Comparison of ENCODE assay signal across 8 cellular contexts in the genomic region with DNA sequence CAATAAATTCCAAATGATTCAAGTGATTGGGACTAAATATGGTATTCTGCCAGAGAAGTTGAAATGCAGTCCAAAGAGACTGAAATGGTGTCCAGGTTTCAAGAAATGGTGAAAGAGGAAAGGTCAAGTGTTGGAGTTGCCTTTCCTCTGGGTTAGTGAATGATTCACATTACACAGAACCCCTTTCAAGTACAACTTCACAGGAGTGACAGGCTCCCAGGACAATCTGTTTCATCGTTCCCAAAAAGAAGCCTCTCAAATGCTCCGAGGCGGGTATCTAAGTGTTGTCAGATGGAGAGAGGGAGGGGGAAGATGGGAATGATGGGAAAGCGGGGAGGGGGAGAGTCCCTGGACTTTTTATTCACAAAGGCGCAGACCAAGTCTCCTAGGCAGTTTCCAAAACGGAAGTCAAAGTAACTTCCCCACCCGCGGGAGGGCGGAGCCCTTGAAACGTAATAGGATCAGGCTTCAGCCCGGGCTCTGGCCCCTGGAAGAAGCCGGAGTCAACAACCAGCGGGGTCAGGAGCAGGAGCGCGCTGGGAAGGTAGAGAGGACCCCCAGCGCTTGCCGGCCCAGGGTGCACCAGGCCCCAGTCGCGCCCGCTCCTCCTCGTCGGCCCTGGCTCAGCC. TPM values are rescaled to one million over a fixed set of nuclear protein-coding genes. Genes with fewer than 3 reads are reported as not detected.
A peak's percentile ranks its signal among the peaks of the same experiment; 100 is the strongest.
DNase-seq lines count a peak whose midpoint lies in the region; ATAC-seq lines count a peak whose summit lies in the region.

No MANE protein-coding gene starts in this region.

- DNase-seq in CD1c-positive myeloid dendritic cell (ENCODE audit: extremely low spot score) (peak; percentile 88), NCI-H446 treated with DMSO at 0.1 percent for 48 hours (lab: John Stamatoyannopoulos, UW) (peak; percentile 85), epithelial cell of prostate (ENCODE audit: low read depth, low spot score) (no peak)
- DNase-seq in activated CD4-positive, alpha-beta T cell treated with anti-CD3 and anti-CD28 coated beads, Interleukin-2, amount 50 U/mL, for 4 hours, result peak; percentile 31 to 40
- peak in 5 of 6 experiments; percentile 32 to 65 (median 43) for DNase-seq in stimulated activated naive CD4-positive, alpha-beta T cell (lab: John Stamatoyannopoulos, UW)

- peak overlapping the region; percentile 79 for H3K4me3 ChIP-seq in mononuclear cell (ENCODE audit: low read length)

- no peaks in the 10 kb centered on the region for H3K9me3 ChIP-seq in mononuclear cell (ENCODE audit: low read depth, low read length)

- peaks cover 27% of the 10 kb centered on the region for H3K4me1 ChIP-seq in mononuclear cell (ENCODE audit: insufficient read depth, low read length)

- H3K27ac ChIP-seq in epithelial cell of prostate, result peak overlapping the region; percentile 85

- ATAC-seq in GM19035 (IDR thresholded peaks at IDR 0.05; ENCODE audit: unreplicated experiment) (peak; percentile 53), HG03342 (IDR thresholded peaks at IDR 0.05; ENCODE audit: unreplicated experiment) (peak; percentile 38)

- no peaks in the 10 kb centered on the region for H3K27me3 ChIP-seq in mononuclear cell (ENCODE audit: insufficient read depth, low read length)

RNA-seq across cellular contexts. Expression of a gene that starts 0.7 kb away (rescaled TPM):
- 23.8 TPM for total RNA-seq in mononuclear cell
